1 cellular context compared by ENCODE assay signal in the genomic region with DNA sequence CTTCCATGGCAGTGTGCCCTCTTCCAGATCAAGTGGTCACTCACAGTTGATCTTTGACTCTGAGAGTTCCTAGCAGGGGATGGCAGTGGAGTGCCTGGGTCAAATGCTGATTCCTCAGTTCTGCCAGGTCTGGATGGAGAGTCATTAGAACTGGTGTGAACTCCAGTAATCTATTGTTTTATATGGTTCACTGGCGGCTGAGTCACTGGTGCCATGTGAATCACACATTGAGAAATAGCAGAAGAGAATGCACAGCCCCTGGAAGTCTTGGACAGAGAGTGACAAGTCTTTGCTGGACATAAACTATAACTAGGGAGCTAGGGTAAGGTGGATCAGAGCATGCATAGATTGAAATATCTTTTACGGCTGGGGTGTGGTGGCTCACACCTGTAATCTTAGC.
TF ChIP-seq lines count a peak whose summit lies in the region.

No MANE protein-coding gene starts in this region.

TF ChIP-seq in IMR-90, 13 proteins besides CTCF, POLR2A, EP300 and RAD21 (continued from another document):
- TF ChIP-seq, protein P1, sequence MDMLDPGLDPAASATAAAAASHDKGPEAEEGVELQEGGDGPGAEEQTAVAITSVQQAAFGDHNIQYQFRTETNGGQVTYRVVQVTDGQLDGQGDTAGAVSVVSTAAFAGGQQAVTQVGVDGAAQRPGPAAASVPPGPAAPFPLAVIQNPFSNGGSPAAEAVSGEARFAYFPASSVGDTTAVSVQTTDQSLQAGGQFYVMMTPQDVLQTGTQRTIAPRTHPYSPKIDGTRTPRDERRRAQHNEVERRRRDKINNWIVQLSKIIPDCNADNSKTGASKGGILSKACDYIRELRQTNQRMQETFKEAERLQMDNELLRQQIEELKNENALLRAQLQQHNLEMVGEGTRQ (IDR thresholded peaks at IDR 0.05; ENCODE audit: low read depth, low read length): no peak
- TF ChIP-seq MAFK (IDR thresholded peaks at IDR 0.05; ENCODE audit: low read depth, low read length) (no peak), MAZ (IDR thresholded peaks at IDR 0.05; ENCODE audit: borderline replicate concordance, low read depth, low read length) (no peak), NFE2L2 (IDR thresholded peaks at IDR 0.05; ENCODE audit: low read depth, low read length) (no peak), RCOR1 (IDR thresholded peaks at IDR 0.05; ENCODE audit: insufficient replicate concordance, low read length) (no peak)
